In the genomic region with DNA sequence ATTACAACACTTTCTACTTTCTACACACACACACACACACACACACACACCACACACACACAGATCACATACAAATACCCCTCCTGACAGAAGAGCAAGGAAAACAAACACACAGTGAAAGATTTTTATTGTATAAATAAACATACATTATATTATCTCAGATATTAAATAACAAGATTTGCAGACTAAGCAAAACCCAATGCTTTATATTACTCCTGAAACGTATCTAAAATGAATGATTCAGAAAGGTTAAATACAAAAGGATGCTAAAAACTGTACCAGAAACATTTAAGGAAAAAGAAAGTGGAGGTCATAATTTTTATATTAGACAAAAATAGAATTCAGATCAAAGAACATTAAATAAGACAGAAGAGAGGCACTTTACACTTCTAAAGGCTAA, we compare ENCODE assay signal across 29 cellular contexts.
"Had no signal": no experiment of that assay in that cellular context is flagged by ENCODE, and none has a peak within 500 bp of the region (broad histone marks: within the 10 kb centered on the region; RNA-seq: fewer than 3 reads in every experiment).

No MANE protein-coding gene starts in this region.

- ATAC-seq: effector memory CD8-positive, alpha-beta T cell; esophagus mucosa; foreskin keratinocyte; gastrocnemius medialis; gastroesophageal sphincter; heart left ventricle; heart right ventricle had no signal

- H3K36me3 ChIP-seq: colonic mucosa, esophagus muscularis mucosa, esophagus squamous epithelium, gastrocnemius medialis, gastroesophageal sphincter, heart left ventricle, heart right ventricle had no signal

- H3K27ac Mint-ChIP-seq: dendritic cell treated with granulocyte-macrophage colony-stimulating factor and Interleukin-4, amounts not matched to agents 40 ng/mL and 50 ng/mL, for 4 days; effector memory CD8-positive, alpha-beta T cell; endodermal cell had no signal

- H3K4me3 Mint-ChIP-seq: dendritic cell treated with granulocyte-macrophage colony-stimulating factor and Interleukin-4, amounts not matched to agents 40 ng/mL and 50 ng/mL, for 4 days; effector memory CD8-positive, alpha-beta T cell; endodermal cell had no signal

- H3K9me3 ChIP-seq: colonic mucosa, esophagus squamous epithelium, gastrocnemius medialis had no signal

- H3K27me3 ChIP-seq: colonic mucosa, dorsolateral prefrontal cortex, esophagus muscularis mucosa, esophagus squamous epithelium, foreskin keratinocyte, gastrocnemius medialis, gastroesophageal sphincter, heart left ventricle, heart right ventricle had no signal

- FAIRE-seq: colon, endometrium, endothelial cell of umbilical vein, frontal cortex had no signal

- H3K4me1 ChIP-seq: colonic mucosa, esophagus muscularis mucosa, esophagus squamous epithelium, gastrocnemius medialis, gastroesophageal sphincter, heart left ventricle, heart right ventricle had no signal

- H3K4me3 ChIP-seq: colonic mucosa, coronary artery, dorsolateral prefrontal cortex, esophagus muscularis mucosa, esophagus squamous epithelium, gastrocnemius medialis, gastroesophageal sphincter, heart left ventricle, heart right ventricle had no signal

- DNase-seq: colonic mucosa; cortex of kidney; dermis blood vessel endothelial cell; dorsolateral prefrontal cortex; effector CD4-positive, alpha-beta T cell; effector CD8-positive, alpha-beta T cell; effector memory CD4-positive, alpha-beta T cell; effector memory CD8-positive, alpha-beta T cell; endodermal cell; erythroblast; esophagus squamous epithelium; foreskin fibroblast; foreskin keratinocyte; foreskin melanocyte; gastrocnemius medialis; glutamatergic neuron; head of caudate nucleus; heart left ventricle; heart right ventricle had no signal

- H3K27ac ChIP-seq: colonic mucosa, coronary artery, dorsolateral prefrontal cortex, epithelial cell of prostate, esophagus muscularis mucosa, esophagus squamous epithelium, foreskin keratinocyte, gastrocnemius medialis, gastroesophageal sphincter, heart left ventricle, heart right ventricle had no signal

- H3K27me3 Mint-ChIP-seq: dendritic cell treated with granulocyte-macrophage colony-stimulating factor and Interleukin-4, amounts not matched to agents 40 ng/mL and 50 ng/mL, for 4 days; effector memory CD8-positive, alpha-beta T cell had no signal
